ENCODE assay signal across 14 cellular contexts in the genomic region with DNA sequence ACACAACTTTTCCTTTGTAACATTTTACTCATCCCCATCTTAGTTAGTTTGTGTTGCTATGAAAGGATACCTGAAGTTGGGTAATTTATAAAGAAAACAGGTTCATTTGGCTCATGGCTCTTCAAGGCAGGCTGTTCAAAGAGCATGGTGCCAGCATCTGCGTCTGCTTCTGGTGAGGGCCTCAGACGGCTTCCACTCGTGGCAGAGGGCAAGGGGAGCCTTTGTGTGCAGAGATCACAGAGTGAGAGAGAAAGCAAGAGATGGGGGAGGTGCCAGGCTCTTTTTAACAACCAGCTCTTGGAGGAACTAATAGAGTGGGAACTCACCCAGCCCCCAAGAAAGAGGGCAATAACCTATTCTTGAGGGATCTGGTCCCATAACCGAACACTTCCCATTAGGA. TPM values are rescaled to one million over a fixed set of nuclear protein-coding genes. Genes with fewer than 3 reads are reported as not detected.
"Had no signal": no experiment of that assay in that cellular context is flagged by ENCODE, and none has a peak within 500 bp of the region (broad histone marks: within the 10 kb centered on the region; RNA-seq: fewer than 3 reads in every experiment).

No MANE protein-coding gene starts in this region.

- H3K36me3 ChIP-seq: MG63, SJCRH30, WERI-Rb-1 had no signal

- H3K4me3 ChIP-seq: MG63, PC-9, SJCRH30, SK-N-MC had no signal

- H3K27ac ChIP-seq: PC-9, SJCRH30, SK-N-MC, WERI-Rb-1 had no signal

- H3K9me3 ChIP-seq: MG63, SJCRH30 had no signal

- DNase-seq: cerebellar nuclear complex, NCI-H1048, NCI-H1436 treated with DMSO at 0.1 percent for 48 hours, NCI-H446 treated with DMSO at 0.1 percent for 48 hours, T1000 had no signal

- H3K27me3 ChIP-seq: MG63, SJCRH30 had no signal

RNA-seq across cellular contexts. Expression of a gene that starts 23.1 kb away (rescaled TPM):
- total RNA-seq: activated CD8-positive, alpha-beta T cell treated with anti-CD3 and anti-CD28 coated beads for 36 hours; OCI-LY7; SJCRH30; T-helper 1 cell treated with Interleukin-12 subunit alpha and Interleukin-12 subunit beta and Interleukin-4 antibody, amounts not matched to agents 30 ng/mL and 1 ng/mL, for 36 hours; T-helper 2 cell treated with Interferon-gamma antibody and Interleukin-4, amounts not matched to agents 100 ng/mL and 5 ng/mL, for 36 hours had no signal

RNA-seq across cellular contexts. Expression of a gene that starts 39.0 kb away (rescaled TPM):
- total RNA-seq: activated CD8-positive, alpha-beta T cell treated with anti-CD3 and anti-CD28 coated beads for 36 hours; OCI-LY7; SJCRH30; T-helper 1 cell treated with Interleukin-12 subunit alpha and Interleukin-12 subunit beta and Interleukin-4 antibody, amounts not matched to agents 30 ng/mL and 1 ng/mL, for 36 hours; T-helper 2 cell treated with Interferon-gamma antibody and Interleukin-4, amounts not matched to agents 100 ng/mL and 5 ng/mL, for 36 hours had no signal
